Comparison of ENCODE assay signal across 8 cellular contexts in genomic region chr16:66935319-66936011, GRCh38. TPM values are rescaled to one million over a fixed set of nuclear protein-coding genes. Genes with fewer than 3 reads are reported as not detected.
DNase-seq lines count a peak whose midpoint lies in the region; ATAC-seq and TF ChIP-seq lines count a peak whose summit lies in the region.

A gene with protein sequence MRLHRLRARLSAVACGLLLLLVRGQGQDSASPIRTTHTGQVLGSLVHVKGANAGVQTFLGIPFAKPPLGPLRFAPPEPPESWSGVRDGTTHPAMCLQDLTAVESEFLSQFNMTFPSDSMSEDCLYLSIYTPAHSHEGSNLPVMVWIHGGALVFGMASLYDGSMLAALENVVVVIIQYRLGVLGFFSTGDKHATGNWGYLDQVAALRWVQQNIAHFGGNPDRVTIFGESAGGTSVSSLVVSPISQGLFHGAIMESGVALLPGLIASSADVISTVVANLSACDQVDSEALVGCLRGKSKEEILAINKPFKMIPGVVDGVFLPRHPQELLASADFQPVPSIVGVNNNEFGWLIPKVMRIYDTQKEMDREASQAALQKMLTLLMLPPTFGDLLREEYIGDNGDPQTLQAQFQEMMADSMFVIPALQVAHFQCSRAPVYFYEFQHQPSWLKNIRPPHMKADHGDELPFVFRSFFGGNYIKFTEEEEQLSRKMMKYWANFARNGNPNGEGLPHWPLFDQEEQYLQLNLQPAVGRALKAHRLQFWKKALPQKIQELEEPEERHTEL (plus strand): TSS chr16:66935516. CDS start chr16:66935636, 120 bp downstream.

- H3K36me3 Mint-ChIP-seq in CD4-positive, alpha-beta T cell (ENCODE audit: low read depth) = peaks cover 78% of the 10 kb centered on the region
- peaks cover 80% of the 10 kb centered on the region for H3K36me3 Mint-ChIP-seq in stimulated activated effector memory CD8-positive, alpha-beta T cell treated with anti-CD3 and anti-CD28 coated beads, Interleukin-12 subunit alpha, Interleukin-12 subunit beta, amount 100 ng/mL, for 72 hours

- peak within 1 kb of the TSS; percentile 78 for H3K27ac ChIP-seq in CD4-positive, alpha-beta T cell (ENCODE audit: low read depth, low read length)

- ATAC-seq in CD4-positive, alpha-beta T cell (ENCODE audit: poor library complexity) = no peak
- no peak for ATAC-seq in stimulated activated effector memory CD8-positive, alpha-beta T cell treated with anti-CD3 and anti-CD28 coated beads, Interleukin-12 subunit alpha, Interleukin-12 subunit beta, amount 100 ng/mL, for 72 hours
- no peak for ATAC-seq in HG03565 (IDR thresholded peaks at IDR 0.05; ENCODE audit: unreplicated experiment)

- H3K9ac ChIP-seq in Loucy (ENCODE audit: low read depth, low read length, poor library complexity, severe bottlenecking) = peak within 1 kb of the TSS; percentile 97

- H3K9me3 Mint-ChIP-seq in CD4-positive, alpha-beta T cell = no peaks in the 10 kb centered on the region
- no peaks in the 10 kb centered on the region for H3K9me3 Mint-ChIP-seq in stimulated activated effector memory CD8-positive, alpha-beta T cell treated with anti-CD3 and anti-CD28 coated beads, Interleukin-12 subunit alpha, Interleukin-12 subunit beta, amount 100 ng/mL, for 72 hours

- peak within 1 kb of the TSS; percentile 97 for H3K27ac Mint-ChIP-seq in CD4-positive, alpha-beta T cell
- peak within 1 kb of the TSS; percentile 99 for H3K27ac Mint-ChIP-seq in stimulated activated effector memory CD8-positive, alpha-beta T cell treated with anti-CD3 and anti-CD28 coated beads, Interleukin-12 subunit alpha, Interleukin-12 subunit beta, amount 100 ng/mL, for 72 hours

- H3K4me2 ChIP-seq in Loucy (ENCODE audit: low read depth, low read length, poor library complexity, severe bottlenecking) = peak within 1 kb of the TSS; percentile 99

- no peak for DNase-seq in CD4-positive, alpha-beta T cell
- DNase-seq in cardiac fibroblast (ENCODE audit: low read depth in 2 of 2) = peak; percentile 40 to 46
- DNase-seq in kidney epithelial cell (ENCODE audit: low read depth) = no peak
- no peak for DNase-seq in stimulated activated effector memory CD8-positive, alpha-beta T cell treated with anti-CD3 and anti-CD28 coated beads, Interleukin-12 subunit alpha, Interleukin-12 subunit beta, amount 100 ng/mL, for 72 hours (ENCODE audit: low spot score in 2 of 2)
- DNase-seq in middle frontal gyrus (ENCODE audit: extremely low spot score, low spot score) = no peak
- no peak for DNase-seq in NAMALWA (ENCODE audit: low spot score)

- TF ChIP-seq CTCF in CD4-positive, alpha-beta T cell (IDR thresholded peaks at IDR 0.05) = no peak
- TF ChIP-seq CTCF in Loucy (conservative IDR thresholded peaks at IDR 0.05; ENCODE audit: low read length) = no peak
- no peak for TF ChIP-seq CTCF in cardiac fibroblast (IDR thresholded peaks at IDR 0.05; ENCODE audit: low read depth, low read length)
- TF ChIP-seq CTCF in kidney epithelial cell (IDR thresholded peaks at IDR 0.05; ENCODE audit: insufficient read depth, low read length, poor library complexity, severe bottlenecking) = no peak

- no peaks in the 10 kb centered on the region for H3K9me3 ChIP-seq in CD4-positive, alpha-beta T cell (ENCODE audit: control insufficient read depth, low read length)
- H3K9me3 ChIP-seq in Loucy (ENCODE audit: insufficient read depth, low read depth, low read length) = no peaks in the 10 kb centered on the region

- peaks cover 62% of the 10 kb centered on the region for H3K4me1 Mint-ChIP-seq in CD4-positive, alpha-beta T cell (ENCODE audit: low read depth)
- peaks cover 61% of the 10 kb centered on the region for H3K4me1 Mint-ChIP-seq in stimulated activated effector memory CD8-positive, alpha-beta T cell treated with anti-CD3 and anti-CD28 coated beads, Interleukin-12 subunit alpha, Interleukin-12 subunit beta, amount 100 ng/mL, for 72 hours

- peaks cover 14% of the 10 kb centered on the region for H4K20me1 ChIP-seq in Loucy (ENCODE audit: insufficient read depth, low read length, poor library complexity, severe bottlenecking)

- H2AFZ ChIP-seq in Loucy (ENCODE audit: low read length) = peak within 1 kb of the TSS; percentile 80

- peaks cover 34% of the 10 kb centered on the region for H3K4me1 ChIP-seq in Loucy (ENCODE audit: insufficient read depth, low read length, poor library complexity, severe bottlenecking)

- H3K36me3 ChIP-seq in Loucy (ENCODE audit: insufficient read depth, low read length) = 0 out of 2 replicates have a peak, but pooled peaks cover 3% of the 10 kb centered on the region
- peaks cover 1% of the 10 kb centered on the region for H3K36me3 ChIP-seq in kidney epithelial cell (ENCODE audit: control insufficient read depth, insufficient read depth, low read length)

- POLR2A ChIA-PET in CD4-positive, alpha-beta T cell (lab: Charles Lee) = interaction anchor here (2.4 kb wide), 1 partner anchor 55 kb away, joined by 8 read pairs; the partner anchor contains the start of gene PDP2

- H3K4me3 Mint-ChIP-seq in CD4-positive, alpha-beta T cell = peak within 1 kb of the TSS; percentile 98
- H3K4me3 Mint-ChIP-seq in stimulated activated effector memory CD8-positive, alpha-beta T cell treated with anti-CD3 and anti-CD28 coated beads, Interleukin-12 subunit alpha, Interleukin-12 subunit beta, amount 100 ng/mL, for 72 hours = peak within 1 kb of the TSS; percentile 99

- H3K27me3 ChIP-seq in CD4-positive, alpha-beta T cell (ENCODE audit: control insufficient read depth, insufficient read depth, low read length) = no peaks in the 10 kb centered on the region
- H3K27me3 ChIP-seq in Loucy (ENCODE audit: insufficient read depth, low read length, poor library complexity, severe bottlenecking) (no peaks in the 10 kb centered on the region), kidney epithelial cell (ENCODE audit: control insufficient read depth, insufficient read depth, low read length) (peaks cover 3% of the 10 kb centered on the region)

- H3K27me3 Mint-ChIP-seq in CD4-positive, alpha-beta T cell = no peaks in the 10 kb centered on the region

- H3K79me2 ChIP-seq in Loucy (ENCODE audit: insufficient read depth, low read length) = peaks cover 47% of the 10 kb centered on the region

- CTCF ChIA-PET in CD4-positive, alpha-beta T cell (lab: Charles Lee) = interaction anchor here (1.2 kb wide), 1 partner anchor 19 kb away, joined by 3 read pairs; no protein-coding TSS in a partner anchor

- no peaks in the 10 kb centered on the region for H3K9me2 ChIP-seq in Loucy (replicated peaks; ENCODE audit: low read depth, low read length)

- peak within 1 kb of the TSS; percentile 94 for H3K4me3 ChIP-seq in Loucy (ENCODE audit: low read length, poor library complexity, severe bottlenecking)
- H3K4me3 ChIP-seq in cardiac fibroblast (replicated peaks in 1 of 2; ENCODE audit: low read depth in 2 of 2, low read length in 2 of 2) = peak within 1 kb of the TSS; percentile 98 to 99
- peak within 1 kb of the TSS; percentile 64 for H3K4me3 ChIP-seq in kidney epithelial cell (ENCODE audit: low read depth, low read length)

- intact Hi-C loops in CD4-positive, alpha-beta T cell (cut with DNase I, micrococcal nuclease) = no loop called here

- no peaks in the 10 kb centered on the region for H3F3A ChIP-seq in Loucy (ENCODE audit: low read depth)

RNA-seq across cellular contexts. Expression of the gene that starts here (rescaled TPM):
- total RNA-seq in CD4-positive, alpha-beta T cell = 10 to 100 TPM; 59.3 to 62.6 TPM
- total RNA-seq in kidney epithelial cell = 44.4 and 48.0 TPM in 2 replicates

Comparison
In these comparisons a context has a peak if more than half of its experiments do, and no peak if none do; other contexts are left out.
1. DNase-seq: peak in cardiac fibroblast (2 of 2); none in CD4-positive, alpha-beta T cell (0 of 10), kidney epithelial cell (single experiment), stimulated activated effector memory CD8-positive, alpha-beta T cell treated with anti-CD3 and anti-CD28 coated beads, Interleukin-12 subunit alpha, Interleukin-12 subunit beta, amount 100 ng/mL, for 72 hours (0 of 2), middle frontal gyrus (single experiment) and NAMALWA (single experiment).
2. Peak in every context shown above with its lines, with median percentiles within 50 percentile points of each other: H3K4me3 ChIP-seq.